19 cellular contexts compared by ENCODE assay signal in the genomic region with DNA sequence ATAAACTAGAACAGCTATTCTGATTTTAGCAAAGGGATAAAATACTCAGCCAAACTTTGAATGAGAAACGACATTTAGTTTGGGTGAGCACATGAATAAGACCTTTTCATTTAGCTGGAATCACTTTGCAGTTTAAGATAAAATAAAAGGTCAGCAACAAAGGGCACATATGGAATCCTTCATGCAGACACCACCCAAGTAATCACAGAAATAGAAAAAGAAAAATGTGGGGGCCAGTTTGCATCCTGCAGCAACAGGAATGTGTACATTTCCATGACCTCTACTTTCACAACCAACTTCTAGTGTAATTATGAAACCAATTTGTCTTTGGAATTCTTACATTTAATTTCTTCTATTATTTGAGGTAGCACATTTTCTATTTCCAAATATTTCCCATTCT.
"Had no signal": no experiment of that assay in that cellular context is flagged by ENCODE, and none has a peak within 500 bp of the region (broad histone marks: within the 10 kb centered on the region; RNA-seq: fewer than 3 reads in every experiment).

No MANE protein-coding gene starts in this region.

- H3K4me3 ChIP-seq: adrenal gland, dorsolateral prefrontal cortex, right atrium auricular region, upper lobe of right lung had no signal

- ATAC-seq: activated T-cell treated with anti-CD3 and anti-CD28 coated beads, Interleukin-2, amount 50 U/mL, for 72 hours; upper lobe of right lung had no signal

- H3K27me3 ChIP-seq: adrenal gland, dorsolateral prefrontal cortex, right atrium auricular region, upper lobe of right lung had no signal

- H3K36me3 ChIP-seq: adrenal gland, right atrium auricular region, upper lobe of right lung had no signal

- H3K4me1 ChIP-seq: right atrium auricular region, upper lobe of right lung had no signal

- H3K9me3 ChIP-seq: right atrium auricular region, upper lobe of right lung had no signal

- DNase-seq: activated CD4-positive, alpha-beta T cell treated with anti-CD3 and anti-CD28 coated beads for 1 hour; activated CD8-positive, alpha-beta memory T cell treated with anti-CD3 and anti-CD28 coated beads for 24 hours; activated CD8-positive, alpha-beta memory T cell treated with anti-CD3 and anti-CD28 coated beads, Interleukin-2, amount 50 U/mL, for 48 hours; activated effector memory CD4-positive, alpha-beta T cell treated with anti-CD3 and anti-CD28 coated beads, Interleukin-2, amount 50 U/mL, for 16 hours; activated naive CD4-positive, alpha-beta T cell treated with anti-CD3 and anti-CD28 coated beads, Interleukin-2, amount 50 U/mL, for 16 hours; activated T-cell treated with anti-CD3 and anti-CD28 coated beads, Interleukin-2, amount 50 U/mL, for 72 hours; adrenal gland; dorsolateral prefrontal cortex; immature natural killer cell; midbrain; nephron progenitor cell; occipital lobe; stimulated activated CD4-positive, alpha-beta T cell treated with anti-CD3 and anti-CD28 coated beads, Interleukin-12 subunit alpha, Interleukin-12 subunit beta, amount 100 ng/mL, for 4 hours; stimulated activated CD4-positive, alpha-beta T cell treated with anti-CD3 and anti-CD28 coated beads, Interleukin-1b, Interleukin-23, amount 100 ng/mL, for 48 hours; stimulated activated CD8-positive, alpha-beta memory T cell treated with anti-CD3 and anti-CD28 coated beads, Interleukin-4, amount 100 ng/mL, for 48 hours; stimulated activated naive CD4-positive, alpha-beta T cell; T-helper 2 cell; upper lobe of right lung had no signal
